8 cellular contexts compared by ENCODE assay signal in the genomic region with DNA sequence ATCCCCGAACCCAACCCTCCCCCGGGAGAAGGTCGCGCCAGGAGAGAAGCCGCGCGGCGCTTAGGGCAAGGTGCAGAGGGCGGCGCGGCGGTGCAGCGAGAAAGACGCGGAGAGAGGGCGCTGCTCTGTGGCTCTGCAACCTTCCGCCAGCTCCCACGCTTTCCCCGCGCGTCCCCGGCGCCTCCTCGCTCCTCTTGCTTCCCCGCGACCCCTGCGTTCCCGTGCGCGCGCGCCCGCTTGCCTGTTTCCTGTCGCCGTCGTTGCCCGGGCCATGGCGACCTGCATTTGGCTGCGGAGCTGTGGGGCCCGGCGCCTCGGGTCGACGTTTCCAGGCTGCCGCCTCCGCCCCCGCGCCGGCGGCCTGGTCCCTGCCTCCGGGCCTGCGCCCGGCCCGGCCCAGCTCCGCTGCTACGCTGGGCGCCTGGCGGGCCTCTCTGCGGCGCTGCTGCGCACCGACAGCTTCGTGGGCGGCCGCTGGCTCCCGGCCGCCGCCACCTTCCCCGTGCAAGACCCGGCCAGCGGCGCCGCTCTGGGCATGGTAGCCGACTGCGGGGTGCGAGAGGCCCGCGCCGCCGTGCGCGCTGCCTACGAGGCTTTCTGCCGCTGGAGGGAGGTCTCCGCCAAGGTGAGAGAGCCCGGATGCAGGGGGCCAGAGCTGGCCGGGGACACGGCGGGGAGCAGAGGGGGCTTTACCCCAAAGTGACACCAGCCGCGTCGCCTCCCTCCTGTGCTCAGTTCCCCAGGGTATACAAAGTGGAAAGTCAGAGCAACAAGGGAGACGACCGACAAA. TPM values are rescaled to one million over a fixed set of nuclear protein-coding genes. Genes with fewer than 3 reads are reported as not detected.
DNase-seq lines count a peak whose midpoint lies in the region; ATAC-seq and TF ChIP-seq lines count a peak whose summit lies in the region.

TSS of gene ALDH5A1 (plus strand) at position 244 of the 790 bp plus-strand sequence. CDS start at position 272, 28 bp downstream.

- peaks cover 39% of the 10 kb centered on the region for H3K4me1 Mint-ChIP-seq in stimulated activated naive CD8-positive, alpha-beta T cell treated with anti-CD3 and anti-CD28 coated beads, Interleukin-15, amount 100 ng/mL, for 72 hours

- H3K4me3 ChIP-seq in HL-60 (replicated peaks; ENCODE audit: insufficient read depth, low read length), result peak within 1 kb of the TSS; percentile 57
- peak within 1 kb of the TSS; percentile 76 for H3K4me3 ChIP-seq in neural cell (ENCODE audit: low read length)

- H3K27ac ChIP-seq in HL-60 (replicated peaks) (no peak within 1 kb of the TSS), neural cell (ENCODE audit: low read length) (peak within 1 kb of the TSS; percentile 65)

- H3K36me3 ChIP-seq in neural cell (ENCODE audit: insufficient read depth, low read length), result no peaks in the 10 kb centered on the region

- TF ChIP-seq CTCF in HL-60 (IDR thresholded peaks at IDR 0.05; ENCODE audit: insufficient read depth, low read length) (no peak), neural cell (IDR thresholded peaks at IDR 0.05; ENCODE audit: poor library complexity, severe bottlenecking) (peak; percentile 69)

- peak; percentile 78 for DNase-seq in Caki2 (ENCODE audit: low read depth)
- peak; percentile 34 to 68 for DNase-seq in HL-60 (ENCODE audit: low read depth in 1 of 2, low spot score in 1 of 2)
- peak; percentile 72 for DNase-seq in activated T-helper 1 cell treated with Interleukin-2 at 50 U/mL for 16 hours (ENCODE audit: low read depth)
- peak; percentile 12 for DNase-seq in fibroblast of peridontal ligament (ENCODE audit: extremely low read depth)
- DNase-seq in stimulated activated naive CD8-positive, alpha-beta T cell treated with anti-CD3 and anti-CD28 coated beads, Interleukin-15, amount 100 ng/mL, for 72 hours, result peak; percentile 89 to 90

- ATAC-seq in GM19455 (IDR thresholded peaks at IDR 0.05; ENCODE audit: unreplicated experiment), result peak; percentile 75
- peak; percentile 84 for ATAC-seq in stimulated activated naive CD8-positive, alpha-beta T cell treated with anti-CD3 and anti-CD28 coated beads, Interleukin-15, amount 100 ng/mL, for 72 hours

- peak; percentile 35 for TF ChIP-seq RAD21 in neural cell (conservative IDR thresholded peaks at IDR 0.05)

- H3K4me2 ChIP-seq in neural cell (ENCODE audit: low read length), result peak within 1 kb of the TSS; percentile 76

- no peaks in the 10 kb centered on the region for H3K9me2 ChIP-seq in neural cell (ENCODE audit: insufficient read depth, low read length)

- H3K79me2 ChIP-seq in neural cell (replicated peaks; ENCODE audit: insufficient read depth, low read length), result no peaks in the 10 kb centered on the region

- H2AFZ ChIP-seq in neural cell (ENCODE audit: low read depth, low read length), result peak within 1 kb of the TSS; percentile 72

- H3K27me3 ChIP-seq in HL-60 (ENCODE audit: insufficient read depth, poor library complexity, severe bottlenecking) (peaks cover 7% of the 10 kb centered on the region), neural cell (ENCODE audit: insufficient read depth, low read depth, low read length) (no peaks in the 10 kb centered on the region)

- H3K27ac Mint-ChIP-seq in stimulated activated naive CD8-positive, alpha-beta T cell treated with anti-CD3 and anti-CD28 coated beads, Interleukin-15, amount 100 ng/mL, for 72 hours, result peak within 1 kb of the TSS; percentile 79 to 89

- no peaks in the 10 kb centered on the region for H3K27me3 Mint-ChIP-seq in stimulated activated naive CD8-positive, alpha-beta T cell treated with anti-CD3 and anti-CD28 coated beads, Interleukin-15, amount 100 ng/mL, for 72 hours

- peaks cover 9 to 12% of the 10 kb centered on the region in 2 donors for H3K9me3 Mint-ChIP-seq in stimulated activated naive CD8-positive, alpha-beta T cell treated with anti-CD3 and anti-CD28 coated beads, Interleukin-15, amount 100 ng/mL, for 72 hours

- H4K20me1 ChIP-seq in neural cell (ENCODE audit: insufficient read depth), result no peaks in the 10 kb centered on the region

- in situ Hi-C loops in Caki2 (cut with HindIII; ENCODE audit: low pct_unique_long_range_greater_than_20kb, low sequenced_read_pairs), result no loop called here

- peaks cover 4% of the 10 kb centered on the region for H3K9me3 ChIP-seq in neural cell (ENCODE audit: low read length)

- peak; percentile 48 for TF ChIP-seq EP300 in neural cell (conservative IDR thresholded peaks at IDR 0.05; ENCODE audit: poor library complexity, severe bottlenecking)

- H3F3A ChIP-seq in neural cell (ENCODE audit: insufficient read depth, low read length, poor library complexity, severe bottlenecking), result no peaks in the 10 kb centered on the region

- peak within 1 kb of the TSS; percentile 85 to 87 for H3K4me3 Mint-ChIP-seq in stimulated activated naive CD8-positive, alpha-beta T cell treated with anti-CD3 and anti-CD28 coated beads, Interleukin-15, amount 100 ng/mL, for 72 hours

- peak within 1 kb of the TSS; percentile 81 for H3K9ac ChIP-seq in neural cell (ENCODE audit: low read length)

TF ChIP-seq in PFSK-1, 5 proteins besides CTCF, POLR2A, EP300 and RAD21:
- TF ChIP-seq REST (IDR thresholded peaks at IDR 0.05; ENCODE audit: insufficient read depth in 1 of 2, low read depth in 2 of 2, low read length in 2 of 2) (no peak), SIN3A (IDR thresholded peaks at IDR 0.05; ENCODE audit: borderline replicate concordance, insufficient read depth, low read length) (no peak), FOXP2 (optimal IDR thresholded peaks at IDR 0.05; ENCODE audit: borderline replicate concordance, extremely low read depth, extremely low read length, insufficient read depth) (peak; percentile 77), TAF1 (IDR thresholded peaks at IDR 0.05; ENCODE audit: borderline replicate concordance, insufficient read depth, low read length) (no peak), POLR2AphosphoS5 (IDR thresholded peaks at IDR 0.05; ENCODE audit: low read depth, low read length) (peak; percentile 32; the same call in 1 of the 2 replicates)

TF ChIP-seq in neural cell, 6 proteins besides CTCF, POLR2A, EP300 and RAD21:
- TF ChIP-seq MXI1 (conservative IDR thresholded peaks at IDR 0.05; ENCODE audit: poor library complexity, severe bottlenecking), result peak; percentile 73
- no peak for TF ChIP-seq EZH2 (IDR thresholded peaks at IDR 0.05; ENCODE audit: borderline replicate concordance, insufficient read depth, low read length, poor library complexity, severe bottlenecking)
- TF ChIP-seq SMC3 (conservative IDR thresholded peaks at IDR 0.05; ENCODE audit: poor library complexity), result peak; percentile 66

RNA-seq across cellular contexts. Expression of gene ALDH5A1, which starts in this region (rescaled TPM):
- 8.4 and 11.3 TPM in 2 replicates for total RNA-seq in Caki2 (2014; rRNA removed; shearing (Covaris generic); ENCODE audit: low replicate concordance)
- 3.6 TPM for polyA plus RNA-seq in PFSK-1 (2012; ENCODE audit: insufficient read length, low read depth)
- 33.1 and 36.3 TPM in 2 replicates for polyA plus RNA-seq in neural cell
- 41.6 and 44.0 TPM in 2 replicates for polyA minus RNA-seq in neural cell

Comparison
In these comparisons a context has a peak if more than half of its experiments do, and no peak if none do; other contexts are left out.
1. DNase-seq: peak in every context shown above with its lines; median percentile 90 in stimulated activated naive CD8-positive, alpha-beta T cell treated with anti-CD3 and anti-CD28 coated beads, Interleukin-15, amount 100 ng/mL, for 72 hours; 78 in Caki2; 72 in activated T-helper 1 cell treated with Interleukin-2 at 50 U/mL for 16 hours; 51 in HL-60; 12 in fibroblast of peridontal ligament.